11 cellular contexts compared by ENCODE assay signal in genomic region chr20:34017610-34018009, GRCh38. TPM values are rescaled to one million over a fixed set of nuclear protein-coding genes. Genes with fewer than 3 reads are reported as not detected.
DNase-seq lines count a peak whose midpoint lies in the region; ATAC-seq and TF ChIP-seq lines count a peak whose summit lies in the region.
"Had no signal": no experiment of that assay in that cellular context is flagged by ENCODE, and none has a peak within 500 bp of the region (broad histone marks: within the 10 kb centered on the region; RNA-seq: fewer than 3 reads in every experiment).

No MANE protein-coding gene starts in this region.

- POLR2A ChIA-PET in PC-9 (lab: Charles Lee; ENCODE audit: unreplicated experiment): no interaction called here

- H3F3A ChIP-seq in GM23248 (ENCODE audit: insufficient read depth) (peaks cover 27% of the 10 kb centered on the region), PC-9 (ENCODE audit: insufficient read depth, low read depth) (no peaks in the 10 kb centered on the region; the same call in none of the 2 replicates), GM23338 (replicated peaks; ENCODE audit: low read depth) (no peaks in the 10 kb centered on the region)

- H3K27me3 Mint-ChIP-seq in GM23338 (ENCODE audit: insufficient read depth, low read depth, poor library complexity): peaks cover 3% of the 10 kb centered on the region

- peaks cover 6% of the 10 kb centered on the region; the same call in 2 of the 3 replicates for H3K36me3 Mint-ChIP-seq in GM23338 (ENCODE audit: low read depth)

- H3K79me2 ChIP-seq in GM23248 (ENCODE audit: insufficient read depth): peaks cover 93% of the 10 kb centered on the region
- peaks cover 86% of the 10 kb centered on the region for H3K79me2 ChIP-seq in PC-9 (ENCODE audit: low read depth)
- peaks cover 99% of the 10 kb centered on the region for H3K79me2 ChIP-seq in GM23338 (replicated peaks; ENCODE audit: insufficient read depth)

- H3K4me3 ChIP-seq in GM23248: no peak overlapping the region
- H3K4me3 ChIP-seq in PC-9: no peak overlapping the region
- H3K4me3 ChIP-seq in GM23338: no peak overlapping the region

- no peaks in the 10 kb centered on the region for H3K9me3 Mint-ChIP-seq in GM23338

- in situ Hi-C loops in GM23248 (cut with MboI): no loop called here

- no peak overlapping the region for H3K9ac ChIP-seq in GM23248
- H3K9ac ChIP-seq: parathyroid adenoma had no signal

- no peak overlapping the region for H3K4me3 Mint-ChIP-seq in GM23338

- H3K9me2 ChIP-seq in GM23248 (ENCODE audit: insufficient read depth): no peaks in the 10 kb centered on the region
- H3K9me2 ChIP-seq in PC-9 (ENCODE audit: insufficient read depth): no peaks in the 10 kb centered on the region
- H3K9me2 ChIP-seq in GM23338 (ENCODE audit: insufficient read depth): no peaks in the 10 kb centered on the region

- no TSS peak for BruUV-seq in PC-9 (replicated peaks; lab: Mats Ljungman, UMichigan)

- H3K27ac ChIP-seq in GM23248: peak overlapping the region; percentile 44
- no peak overlapping the region for H3K27ac ChIP-seq in PC-9
- no peak overlapping the region for H3K27ac ChIP-seq in GM23338 (ENCODE audit: low read depth)
- H3K27ac ChIP-seq: parathyroid adenoma had no signal

- TF ChIP-seq CTCF in PC-9 (conservative IDR thresholded peaks at IDR 0.05): no peak
- TF ChIP-seq CTCF in GM23338 (conservative IDR thresholded peaks at IDR 0.05; ENCODE audit: low read depth in 2 of 2): no peak

- intact Hi-C loops in PC-9 (cut with micrococcal nuclease; ENCODE audit: unreplicated experiment): no loop called here

- H3K4me2 ChIP-seq in GM23248 (ENCODE audit: unreplicated experiment) (no peak overlapping the region), PC-9 (no peak overlapping the region), GM23338 (no peak overlapping the region)

- H3K36me3 ChIP-seq in GM23248 (ENCODE audit: low read depth) (no peaks in the 10 kb centered on the region), PC-9 (ENCODE audit: low read depth) (no peaks in the 10 kb centered on the region), GM23338 (ENCODE audit: insufficient read depth) (no peaks in the 10 kb centered on the region; the same call in 1 of the 2 replicates)

- CTCF ChIA-PET in PC-9 (lab: Charles Lee): interaction anchor here (0.6 kb wide), 1 partner anchor 225 kb away, joined by 6 read pairs; no protein-coding TSS in a partner anchor

- H3K9me3 ChIP-seq in GM23248 (ENCODE audit: low read depth): no peaks in the 10 kb centered on the region
- H3K9me3 ChIP-seq in PC-9 (ENCODE audit: insufficient read depth, low read depth): no peaks in the 10 kb centered on the region

- H4K20me1 ChIP-seq in GM23248 (ENCODE audit: insufficient read depth) (peaks cover 40% of the 10 kb centered on the region; the same call in 1 of the 2 replicates), PC-9 (ENCODE audit: insufficient read depth) (peaks cover 30% of the 10 kb centered on the region), GM23338 (replicated peaks; ENCODE audit: insufficient read depth) (peaks cover 39% of the 10 kb centered on the region)

- peaks cover 54% of the 10 kb centered on the region for H3K4me1 Mint-ChIP-seq in GM23338

- H2AFZ ChIP-seq in GM23248: no peak overlapping the region
- H2AFZ ChIP-seq in PC-9: no peak overlapping the region
- H2AFZ ChIP-seq in GM23338: no peak overlapping the region
- H2AFZ ChIP-seq: parathyroid adenoma had no signal

- H3K27ac Mint-ChIP-seq in GM23338: no peak overlapping the region; the same call in 1 of the 2 replicates

- DNase-seq in A172 (ENCODE audit: low spot score) (peak; percentile 75), GM23248 (peak; percentile 92), T1000 (lab: John Stamatoyannopoulos, UW) (peak; percentile 63), foreskin melanocyte (peak; percentile 32), PC-9 (no peak), GM23338 (ENCODE audit: low spot score) (no peak), midbrain (lab: John Stamatoyannopoulos, UW) (no peak)
- DNase-seq: NCI-H1694, Right ventricle myocardium superior had no signal

- H3K4me1 ChIP-seq in GM23248 (ENCODE audit: insufficient read depth) (peaks cover 14% of the 10 kb centered on the region), PC-9 (replicated peaks; ENCODE audit: insufficient read depth) (no peaks in the 10 kb centered on the region), GM23338 (ENCODE audit: insufficient read depth) (peaks cover 54% of the 10 kb centered on the region)

- ATAC-seq in GM21723 (IDR thresholded peaks at IDR 0.05; ENCODE audit: unreplicated experiment) (no peak), GM23338 (no peak)

- WGBS in GM23248 (ENCODE audit: low coverage in 1 of 2, low lambda C conversion rate in 2 of 2, missing lambda C conversion rate in 2 of 2), 2 experiments: 75 to 85% methylated on average over 1 of the region's 1 CpG

- no peaks in the 10 kb centered on the region for H3K27me3 ChIP-seq in GM23248 (replicated peaks; ENCODE audit: insufficient read depth)
- no peaks in the 10 kb centered on the region for H3K27me3 ChIP-seq in PC-9 (ENCODE audit: insufficient read depth, low read depth)
- no peaks in the 10 kb centered on the region for H3K27me3 ChIP-seq in GM23338 (ENCODE audit: insufficient read depth)

TF ChIP-seq in GM23338, 12 proteins besides CTCF, POLR2A, EP300 and RAD21 (continues in another document):
- TF ChIP-seq ETS1 (IDR thresholded peaks at IDR 0.05): no peak
- TF ChIP-seq STAT1 (IDR thresholded peaks at IDR 0.05; ENCODE audit: unreplicated experiment): no peak
- TF ChIP-seq NANOG (IDR thresholded peaks at IDR 0.05; ENCODE audit: borderline replicate concordance): no peak
- TF ChIP-seq REST (IDR thresholded peaks at IDR 0.05; ENCODE audit: unreplicated experiment): no peak
- no peak for TF ChIP-seq JUNB (IDR thresholded peaks at IDR 0.05; ENCODE audit: unreplicated experiment)
- no peak for TF ChIP-seq ZNF114 (CRISPR knock-in tag; IDR thresholded peaks at IDR 0.05)

RNA-seq across cellular contexts. Expression of gene RALY, which starts 23.9 kb away (rescaled TPM):
- 126 and 147 TPM in 2 replicates for total RNA-seq in A172 (2014; rRNA removed; shearing (Covaris generic))
- total RNA-seq in GM23248 (2014; rRNA removed; shearing (Covaris generic)): 65.4 and 66.3 TPM in 2 replicates
- 107 and 113 TPM in 2 replicates for polyA plus RNA-seq in GM23248 (2016; fragmentation: Nextera tagmentation; extraction: Ambion mirVana)
- total RNA-seq in PC-9 (2021): 214 and 219 TPM in 2 replicates
- total RNA-seq in GM23338 (2014; rRNA removed; shearing (Covaris generic)): 161 and 167 TPM in 2 replicates
- 137 and 144 TPM in 2 replicates for polyA plus RNA-seq in GM23338 (2016; fragmentation: Nextera tagmentation; extraction: Ambion mirVana)

Comparison
In these comparisons a context has a peak if more than half of its experiments do, and no peak if none do; other contexts are left out.
1. DNase-seq: peak in A172 (single experiment), GM23248 (single experiment), T1000 (single experiment) and foreskin melanocyte (single experiment); none in PC-9 (0 of 2), GM23338 (single experiment) and midbrain (single experiment).